4 cellular contexts compared by ENCODE assay signal in the genomic region with DNA sequence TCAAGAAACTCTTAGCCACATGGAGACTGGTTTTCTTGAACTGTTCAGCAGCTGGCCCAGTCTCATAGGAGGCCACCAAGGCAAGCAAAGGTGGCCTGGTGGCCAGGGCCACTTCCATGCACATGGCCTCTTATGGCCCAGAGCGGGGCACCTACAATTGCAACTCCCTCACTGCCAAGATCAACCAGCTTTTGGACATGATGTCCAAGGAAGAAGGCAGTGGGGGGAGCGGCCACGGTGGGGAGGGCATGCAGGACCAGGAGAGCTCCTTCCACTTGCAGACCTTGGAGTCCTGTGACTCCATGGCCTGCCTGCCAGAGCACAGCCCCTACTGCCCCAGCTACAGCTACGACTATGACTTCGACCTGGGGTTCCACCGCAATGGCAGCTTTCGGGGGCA.
"Had no signal": no experiment of that assay in that cellular context is flagged by ENCODE, and none has a peak within 500 bp of the region (broad histone marks: within the 10 kb centered on the region; RNA-seq: fewer than 3 reads in every experiment).

No MANE protein-coding gene starts in this region.

- H2AFZ ChIP-seq: GM23338 had no signal

- H3K27ac Mint-ChIP-seq: GM23338, H9 had no signal

- H3K4me3 ChIP-seq: GM23338 had no signal

- DNase-seq: H9, HCEC 1CT, IMR-90 had no signal

- H3K4me2 ChIP-seq: GM23338 had no signal

- H3K4me1 Mint-ChIP-seq: GM23338 had no signal

- H3K4me3 Mint-ChIP-seq: GM23338, H9 had no signal

- ATAC-seq: GM23338 had no signal
